ENCODE assay signal across 27 cellular contexts in genomic region chr13:113095146-113096051, GRCh38. TPM values are rescaled to one million over a fixed set of nuclear protein-coding genes. Genes with fewer than 3 reads are reported as not detected.
"Had no signal": no experiment of that assay in that cellular context is flagged by ENCODE, and none has a peak within 500 bp of the region (broad histone marks: within the 10 kb centered on the region; RNA-seq: fewer than 3 reads in every experiment).

No MANE protein-coding gene starts in this region.

- DNase-seq: activated CD4-positive, alpha-beta T cell treated with anti-CD3 and anti-CD28 coated beads for 1 hour; activated CD4-positive, alpha-beta T cell treated with anti-CD3 and anti-CD28 coated beads, Interleukin-2, amount 50 U/mL, for 1 hour; activated CD8-positive, alpha-beta T cell treated with anti-CD3 and anti-CD28 coated beads, Interleukin-2, amount 10 ng/mL, durations not matched to agents 7 days and 5 days; activated gamma-delta T cell; aorta; colonic mucosa; esophagus squamous epithelium; gastrocnemius medialis; head of caudate nucleus; mammary epithelial cell; naive thymus-derived CD8-positive, alpha-beta T cell; ovary; stimulated activated CD4-positive, alpha-beta T cell treated with anti-CD3 and anti-CD28 coated beads, Interleukin-1b, Interleukin-23, amount 100 ng/mL, for 48 hours; substantia nigra; thyroid gland had no signal

- H3K27me3 Mint-ChIP-seq: central memory CD8-positive, alpha-beta T cell; naive thymus-derived CD8-positive, alpha-beta T cell; stimulated activated naive CD8-positive, alpha-beta T cell treated with anti-CD3 and anti-CD28 coated beads, Interleukin-15, Interleukin-2, amounts not matched to agents 100 ng/mL and 50 ng/mL, for 24 hours had no signal

- H3K36me3 Mint-ChIP-seq: activated naive CD4-positive, alpha-beta T cell treated with anti-CD3 and anti-CD28 coated beads, Interleukin-2, amount 50 U/mL, for 72 hours; mesothelial cell of epicardium had no signal

- H3K4me3 Mint-ChIP-seq: activated CD8-positive, alpha-beta T cell treated with anti-CD3 and anti-CD28 coated beads, Interleukin-2, amount 10 ng/mL, durations not matched to agents 7 days and 5 days; activated T-helper 1 cell treated with anti-CD3 and anti-CD28 coated beads, Interleukin-12 subunit alpha, Interleukin-12 subunit beta, Interleukin-2, Interleukin-4 antibody, amounts not matched to agents 30 ng/mL and 10 ng/mL and 1 ng/mL, durations not matched to agents 14 hours and 24 hours and 36 hours; central memory CD8-positive, alpha-beta T cell; mesothelial cell of epicardium; naive thymus-derived CD8-positive, alpha-beta T cell; stimulated activated naive CD8-positive, alpha-beta T cell treated with anti-CD3 and anti-CD28 coated beads, Interleukin-15, Interleukin-2, amounts not matched to agents 100 ng/mL and 50 ng/mL, for 24 hours had no signal

- H3K4me1 Mint-ChIP-seq: central memory CD8-positive, alpha-beta T cell had no signal

- H3K27me3 ChIP-seq: colonic mucosa, dorsolateral prefrontal cortex, esophagus squamous epithelium, neutrophil, ovary, thyroid gland had no signal

- FAIRE-seq: islet of Langerhans had no signal

- H3K4me1 ChIP-seq: colonic mucosa, esophagus squamous epithelium, thyroid gland had no signal

- H3K27ac ChIP-seq: colonic mucosa, esophagus squamous epithelium, gastrocnemius medialis, neutrophil, ovary, psoas muscle, thyroid gland, VCaP had no signal

- H3K36me3 ChIP-seq: colonic mucosa, gastrocnemius medialis, neutrophil, ovary had no signal

- H3K27ac Mint-ChIP-seq: activated CD8-positive, alpha-beta T cell treated with anti-CD3 and anti-CD28 coated beads, Interleukin-2, amount 10 ng/mL, durations not matched to agents 7 days and 5 days; activated T-helper 1 cell treated with anti-CD3 and anti-CD28 coated beads, Interleukin-12 subunit alpha, Interleukin-12 subunit beta, Interleukin-2, Interleukin-4 antibody, amounts not matched to agents 30 ng/mL and 10 ng/mL and 1 ng/mL, durations not matched to agents 14 hours and 24 hours and 36 hours; mesothelial cell of epicardium; naive thymus-derived CD8-positive, alpha-beta T cell; stimulated activated naive CD8-positive, alpha-beta T cell treated with anti-CD3 and anti-CD28 coated beads, Interleukin-15, Interleukin-2, amounts not matched to agents 100 ng/mL and 50 ng/mL, for 24 hours had no signal

- H3K9me3 Mint-ChIP-seq: activated naive CD4-positive, alpha-beta T cell treated with anti-CD3 and anti-CD28 coated beads, Interleukin-2, amount 50 U/mL, for 72 hours; activated T-helper 1 cell treated with anti-CD3 and anti-CD28 coated beads, Interleukin-12 subunit alpha, Interleukin-12 subunit beta, Interleukin-2, Interleukin-4 antibody, amounts not matched to agents 30 ng/mL and 10 ng/mL and 1 ng/mL, durations not matched to agents 14 hours and 24 hours and 36 hours; central memory CD8-positive, alpha-beta T cell; mesothelial cell of epicardium; naive thymus-derived CD8-positive, alpha-beta T cell; stimulated activated naive CD8-positive, alpha-beta T cell treated with anti-CD3 and anti-CD28 coated beads, Interleukin-15, Interleukin-2, amounts not matched to agents 100 ng/mL and 50 ng/mL, for 24 hours had no signal

- H3K9me3 ChIP-seq: colonic mucosa, esophagus squamous epithelium, gastrocnemius medialis, neutrophil, ovary, psoas muscle, thyroid gland had no signal

- H3K4me3 ChIP-seq: colonic mucosa, dorsolateral prefrontal cortex, esophagus squamous epithelium, gastrocnemius medialis, ovary, psoas muscle, thyroid gland had no signal

RNA-seq across cellular contexts. Expression of gene F7, which starts 10.2 kb away (rescaled TPM):
- total RNA-seq: activated CD8-positive, alpha-beta T cell treated with anti-CD3 and anti-CD28 coated beads, Interleukin-2, amount 10 ng/mL, durations not matched to agents 7 days and 5 days; activated naive CD4-positive, alpha-beta T cell treated with anti-CD3 and anti-CD28 coated beads, Interleukin-2, amount 50 U/mL, for 72 hours; activated T-helper 1 cell treated with anti-CD3 and anti-CD28 coated beads, Interleukin-12 subunit alpha, Interleukin-12 subunit beta, Interleukin-2, Interleukin-4 antibody, amounts not matched to agents 30 ng/mL and 10 ng/mL and 1 ng/mL, durations not matched to agents 14 hours and 24 hours and 36 hours; esophagus squamous epithelium; mammary epithelial cell; T-helper 2 cell treated with Interferon-gamma antibody and Interleukin-4, amounts not matched to agents 100 ng/mL and 5 ng/mL, for 36 hours; thyroid gland had no signal
- polyA plus RNA-seq: mammary epithelial cell, right cardiac atrium had no signal

RNA-seq across cellular contexts. Expression of gene F10, which starts 27.2 kb away (rescaled TPM):
- total RNA-seq: activated CD8-positive, alpha-beta T cell treated with anti-CD3 and anti-CD28 coated beads, Interleukin-2, amount 10 ng/mL, durations not matched to agents 7 days and 5 days; activated naive CD4-positive, alpha-beta T cell treated with anti-CD3 and anti-CD28 coated beads, Interleukin-2, amount 50 U/mL, for 72 hours; activated T-helper 1 cell treated with anti-CD3 and anti-CD28 coated beads, Interleukin-12 subunit alpha, Interleukin-12 subunit beta, Interleukin-2, Interleukin-4 antibody, amounts not matched to agents 30 ng/mL and 10 ng/mL and 1 ng/mL, durations not matched to agents 14 hours and 24 hours and 36 hours; mammary epithelial cell; naive thymus-derived CD8-positive, alpha-beta T cell; T-helper 2 cell treated with Interferon-gamma antibody and Interleukin-4, amounts not matched to agents 100 ng/mL and 5 ng/mL, for 36 hours had no signal
- polyA plus RNA-seq: mammary epithelial cell; naive thymus-derived CD8-positive, alpha-beta T cell had no signal
